In genomic region chr3:48022178-48022577, GRCh38 we compare ENCODE assay signal across 1 cellular context.
A peak's percentile ranks its signal among the peaks of the same experiment; 100 is the strongest.
TF ChIP-seq lines count a peak whose summit lies in the region.

No MANE protein-coding gene starts in this region.

TF ChIP-seq in GM12878, 131 proteins besides CTCF, POLR2A, EP300 and RAD21:
- no peak for TF ChIP-seq USF1 (IDR thresholded peaks at IDR 0.05; ENCODE audit: borderline replicate concordance, extremely low read length, insufficient read depth, low read depth, low read length)
- no peak for TF ChIP-seq SREBF1 (IDR thresholded peaks at IDR 0.05; ENCODE audit: low read length)
- TF ChIP-seq MLLT1 (IDR thresholded peaks at IDR 0.05): 0 out of 2 replicates have a peak, but pooled peaks have one; percentile 32
